29 cellular contexts compared by ENCODE assay signal in genomic region chr9:114170792-114171461, GRCh38.
"Had no signal": no experiment of that assay in that cellular context is flagged by ENCODE, and none has a peak within 500 bp of the region (broad histone marks: within the 10 kb centered on the region; RNA-seq: fewer than 3 reads in every experiment).

No MANE protein-coding gene starts in this region.

- ATAC-seq: gastrocnemius medialis; left colon; naive thymus-derived CD8-positive, alpha-beta T cell; right lobe of liver; stimulated activated naive B cell treated with anti-CD40 and anti-IgM and Interleukin-4, amounts not matched to agents 10 μg/mL and 1 μg/mL and 100 μg/mL, for 72 hours; WTC11 had no signal

- H3K4me1 Mint-ChIP-seq: activated CD4-positive, alpha-beta memory T cell treated with anti-CD3 and anti-CD28 coated beads, Interleukin-2, amount 10 ng/mL, durations not matched to agents 7 days and 5 days; activated CD4-positive, alpha-beta T cell treated with anti-CD3 and anti-CD28 coated beads, Interleukin-2, amount 10 ng/mL, durations not matched to agents 7 days and 5 days; activated naive CD4-positive, alpha-beta T cell treated with anti-CD3 and anti-CD28 coated beads, Interleukin-2, amount 10 ng/mL, durations not matched to agents 7 days and 5 days; stimulated activated naive B cell treated with anti-CD40 and anti-IgM and Interleukin-4, amounts not matched to agents 10 μg/mL and 1 μg/mL and 100 μg/mL, for 72 hours; WTC11 had no signal

- H3K9me3 Mint-ChIP-seq: activated CD4-positive, alpha-beta memory T cell treated with anti-CD3 and anti-CD28 coated beads, Interleukin-2, amount 10 ng/mL, durations not matched to agents 7 days and 5 days; activated CD4-positive, alpha-beta T cell treated with anti-CD3 and anti-CD28 coated beads, Interleukin-2, amount 10 ng/mL, durations not matched to agents 7 days and 5 days; activated naive CD4-positive, alpha-beta T cell treated with anti-CD3 and anti-CD28 coated beads, Interleukin-2, amount 10 ng/mL, durations not matched to agents 7 days and 5 days; activated T-cell treated with anti-CD3 and anti-CD28 coated beads, Interleukin-2, amount 50 U/mL, for 24 hours; naive thymus-derived CD8-positive, alpha-beta T cell; stimulated activated naive B cell treated with anti-CD40 and anti-IgM and Interleukin-4, amounts not matched to agents 10 μg/mL and 1 μg/mL and 100 μg/mL, for 72 hours; WTC11 had no signal

- H3K27ac ChIP-seq: breast epithelium, colonic mucosa, dorsolateral prefrontal cortex, hepatocyte, stomach, suprapubic skin, transverse colon had no signal

- H3K27me3 ChIP-seq: breast epithelium, colonic mucosa, dorsolateral prefrontal cortex, gastrocnemius medialis, hepatocyte, right lobe of liver, stomach, suprapubic skin, transverse colon had no signal

- H3K36me3 ChIP-seq: breast epithelium, colonic mucosa, gastrocnemius medialis, right lobe of liver, transverse colon had no signal

- H3K27me3 Mint-ChIP-seq: activated CD4-positive, alpha-beta memory T cell treated with anti-CD3 and anti-CD28 coated beads, Interleukin-2, amount 10 ng/mL, durations not matched to agents 7 days and 5 days; activated CD4-positive, alpha-beta T cell treated with anti-CD3 and anti-CD28 coated beads, Interleukin-2, amount 10 ng/mL, durations not matched to agents 7 days and 5 days; activated naive CD4-positive, alpha-beta T cell treated with anti-CD3 and anti-CD28 coated beads, Interleukin-2, amount 10 ng/mL, durations not matched to agents 7 days and 5 days; activated T-cell treated with anti-CD3 and anti-CD28 coated beads, Interleukin-2, amount 50 U/mL, for 24 hours; progenitor cell of endocrine pancreas had no signal

- H3K4me3 ChIP-seq: breast epithelium, colonic mucosa, dorsolateral prefrontal cortex, gastrocnemius medialis, hepatocyte, right lobe of liver, stomach, suprapubic skin, transverse colon had no signal

- H3K4me3 Mint-ChIP-seq: activated CD4-positive, alpha-beta memory T cell treated with anti-CD3 and anti-CD28 coated beads, Interleukin-2, amount 10 ng/mL, durations not matched to agents 7 days and 5 days; activated CD4-positive, alpha-beta T cell treated with anti-CD3 and anti-CD28 coated beads, Interleukin-2, amount 10 ng/mL, durations not matched to agents 7 days and 5 days; activated naive CD4-positive, alpha-beta T cell treated with anti-CD3 and anti-CD28 coated beads, Interleukin-2, amount 10 ng/mL, durations not matched to agents 7 days and 5 days; activated T-cell treated with anti-CD3 and anti-CD28 coated beads, Interleukin-2, amount 50 U/mL, for 24 hours; naive thymus-derived CD8-positive, alpha-beta T cell; stimulated activated naive B cell treated with anti-CD40 and anti-IgM and Interleukin-4, amounts not matched to agents 10 μg/mL and 1 μg/mL and 100 μg/mL, for 72 hours; WTC11 had no signal

- DNase-seq: activated CD4-positive, alpha-beta memory T cell treated with anti-CD3 and anti-CD28 coated beads, Interleukin-2, amount 10 ng/mL, durations not matched to agents 7 days and 5 days; activated CD4-positive, alpha-beta T cell treated with anti-CD3 and anti-CD28 coated beads for 1 hour; activated CD4-positive, alpha-beta T cell treated with anti-CD3 and anti-CD28 coated beads, Interleukin-2, amount 10 ng/mL, durations not matched to agents 7 days and 5 days; activated CD8-positive, alpha-beta memory T cell treated with anti-CD3 and anti-CD28 coated beads, Interleukin-2, amount 50 U/mL, for 48 hours; activated gamma-delta T cell; activated naive CD4-positive, alpha-beta T cell treated with anti-CD3 and anti-CD28 coated beads, Interleukin-2, amount 10 ng/mL, durations not matched to agents 7 days and 5 days; activated T-cell treated with anti-CD3 and anti-CD28 coated beads, Interleukin-2, amount 50 U/mL, for 24 hours; amygdala; colonic mucosa; dorsolateral prefrontal cortex; effector memory CD4-positive, alpha-beta T cell; erythroblast; gastrocnemius medialis; glutamatergic neuron; left colon; naive thymus-derived CD8-positive, alpha-beta T cell; small intestine; stimulated activated CD4-positive, alpha-beta T cell treated with anti-CD3 and anti-CD28 coated beads, Interleukin-15, amount 100 ng/mL, for 24 hours; stimulated activated CD4-positive, alpha-beta T cell treated with anti-CD3 and anti-CD28 coated beads, Interleukin-2, amount 100 ng/mL, for 24 hours; stimulated activated naive B cell treated with anti-CD40 and anti-IgM and Interleukin-4, amounts not matched to agents 10 μg/mL and 1 μg/mL and 100 μg/mL, for 72 hours; stomach; T-helper 2 cell; transverse colon had no signal

- H3K27ac Mint-ChIP-seq: activated CD4-positive, alpha-beta memory T cell treated with anti-CD3 and anti-CD28 coated beads, Interleukin-2, amount 10 ng/mL, durations not matched to agents 7 days and 5 days; activated CD4-positive, alpha-beta T cell treated with anti-CD3 and anti-CD28 coated beads, Interleukin-2, amount 10 ng/mL, durations not matched to agents 7 days and 5 days; activated naive CD4-positive, alpha-beta T cell treated with anti-CD3 and anti-CD28 coated beads, Interleukin-2, amount 10 ng/mL, durations not matched to agents 7 days and 5 days; activated T-cell treated with anti-CD3 and anti-CD28 coated beads, Interleukin-2, amount 50 U/mL, for 24 hours; progenitor cell of endocrine pancreas; stimulated activated naive B cell treated with anti-CD40 and anti-IgM and Interleukin-4, amounts not matched to agents 10 μg/mL and 1 μg/mL and 100 μg/mL, for 72 hours; WTC11 had no signal

- H3K9me3 ChIP-seq: breast epithelium, colonic mucosa, gastrocnemius medialis, right lobe of liver, stomach, suprapubic skin, transverse colon had no signal

- H3K4me1 ChIP-seq: breast epithelium, colonic mucosa had no signal

- H3K36me3 Mint-ChIP-seq: activated naive CD4-positive, alpha-beta T cell treated with anti-CD3 and anti-CD28 coated beads, Interleukin-2, amount 10 ng/mL, durations not matched to agents 7 days and 5 days; naive thymus-derived CD8-positive, alpha-beta T cell; stimulated activated naive B cell treated with anti-CD40 and anti-IgM and Interleukin-4, amounts not matched to agents 10 μg/mL and 1 μg/mL and 100 μg/mL, for 72 hours had no signal
